ENCODE assay signal across 39 cellular contexts in genomic region chr10:60797200-60797599, GRCh38.
"Had no signal": no experiment of that assay in that cellular context is flagged by ENCODE, and none has a peak within 500 bp of the region (broad histone marks: within the 10 kb centered on the region; RNA-seq: fewer than 3 reads in every experiment).

No MANE protein-coding gene starts in this region.

- H3K4me1 Mint-ChIP-seq: naive B cell; nephron progenitor cell; stimulated activated effector memory CD8-positive, alpha-beta T cell treated with anti-CD3 and anti-CD28 coated beads, Interleukin-12 subunit alpha, Interleukin-12 subunit beta, amount 100 ng/mL, for 72 hours had no signal

- H3K36me3 Mint-ChIP-seq: naive B cell had no signal

- H3K27me3 Mint-ChIP-seq: activated CD4-positive, alpha-beta memory T cell treated with anti-CD3 and anti-CD28 coated beads for 36 hours; activated naive CD4-positive, alpha-beta T cell treated with anti-CD3 and anti-CD28 coated beads, Interleukin-2, amount 10 ng/mL, durations not matched to agents 7 days and 5 days; activated naive CD8-positive, alpha-beta T cell treated with anti-CD3 and anti-CD28 coated beads, Interleukin-2, amount 10 ng/mL, durations not matched to agents 7 days and 5 days; dendritic cell treated with granulocyte-macrophage colony-stimulating factor and Interleukin-4, amounts not matched to agents 40 ng/mL and 50 ng/mL, for 4 days; naive B cell; progenitor cell of endocrine pancreas; stimulated activated naive CD8-positive, alpha-beta T cell treated with anti-CD3 and anti-CD28 coated beads, Interleukin-15, Interleukin-2, amounts not matched to agents 100 ng/mL and 50 ng/mL, for 24 hours had no signal

- H3K27ac ChIP-seq: brain microvascular endothelial cell, esophagus muscularis mucosa, left lung, neutrophil, ovary, skin epidermis, thoracic aorta, VCaP had no signal

- H3K36me3 ChIP-seq: brain microvascular endothelial cell, esophagus muscularis mucosa, ovary, thoracic aorta had no signal

- FAIRE-seq: astrocyte, frontal cortex, islet of Langerhans, TTC549, urothelium cell line had no signal

- H3K27ac Mint-ChIP-seq: activated CD4-positive, alpha-beta memory T cell treated with anti-CD3 and anti-CD28 coated beads for 36 hours; activated naive CD8-positive, alpha-beta T cell treated with anti-CD3 and anti-CD28 coated beads, Interleukin-2, amount 10 ng/mL, durations not matched to agents 7 days and 5 days; dendritic cell treated with granulocyte-macrophage colony-stimulating factor and Interleukin-4, amounts not matched to agents 40 ng/mL and 50 ng/mL, for 4 days; endodermal cell; mesothelial cell of epicardium; progenitor cell of endocrine pancreas; stimulated activated effector memory CD8-positive, alpha-beta T cell treated with anti-CD3 and anti-CD28 coated beads, Interleukin-12 subunit alpha, Interleukin-12 subunit beta, amount 100 ng/mL, for 72 hours; stimulated activated naive CD8-positive, alpha-beta T cell treated with anti-CD3 and anti-CD28 coated beads, Interleukin-15, Interleukin-2, amounts not matched to agents 100 ng/mL and 50 ng/mL, for 24 hours had no signal

- H3K27me3 ChIP-seq: brain microvascular endothelial cell, esophagus muscularis mucosa, left lung, neutrophil, ovary had no signal

- H3K9me3 Mint-ChIP-seq: activated CD4-positive, alpha-beta memory T cell treated with anti-CD3 and anti-CD28 coated beads for 36 hours; activated naive CD4-positive, alpha-beta T cell treated with anti-CD3 and anti-CD28 coated beads, Interleukin-2, amount 10 ng/mL, durations not matched to agents 7 days and 5 days; activated naive CD8-positive, alpha-beta T cell treated with anti-CD3 and anti-CD28 coated beads, Interleukin-2, amount 10 ng/mL, durations not matched to agents 7 days and 5 days; activated T-helper 1 cell treated with anti-CD3 and anti-CD28 coated beads, Interleukin-12 subunit alpha, Interleukin-12 subunit beta, Interleukin-2, Interleukin-4 antibody, amounts not matched to agents 30 ng/mL and 10 ng/mL and 1 ng/mL, durations not matched to agents 14 hours and 24 hours and 36 hours; dendritic cell treated with granulocyte-macrophage colony-stimulating factor and Interleukin-4, amounts not matched to agents 40 ng/mL and 50 ng/mL, for 4 days; endodermal cell; mesothelial cell of epicardium; naive B cell; nephron progenitor cell; stimulated activated effector memory CD8-positive, alpha-beta T cell treated with anti-CD3 and anti-CD28 coated beads, Interleukin-12 subunit alpha, Interleukin-12 subunit beta, amount 100 ng/mL, for 72 hours; stimulated activated naive CD8-positive, alpha-beta T cell treated with anti-CD3 and anti-CD28 coated beads, Interleukin-15, Interleukin-2, amounts not matched to agents 100 ng/mL and 50 ng/mL, for 24 hours had no signal

- ATAC-seq: activated CD4-positive, CD25-positive, alpha-beta regulatory T cell treated with anti-CD3 and anti-CD28 coated beads, Interleukin-2, amount 50 U/mL, for 24 hours; left lung; sciatic nerve; stimulated activated effector memory CD8-positive, alpha-beta T cell treated with anti-CD3 and anti-CD28 coated beads, Interleukin-12 subunit alpha, Interleukin-12 subunit beta, amount 100 ng/mL, for 72 hours had no signal

- DNase-seq: activated CD4-positive, alpha-beta memory T cell treated with anti-CD3 and anti-CD28 coated beads for 36 hours; activated CD4-positive, alpha-beta T cell treated with anti-CD3 and anti-CD28 coated beads for 48 hours; activated CD8-positive, alpha-beta memory T cell treated with anti-CD3 and anti-CD28 coated beads, Interleukin-2, amount 50 U/mL, for 4 hours; activated gamma-delta T cell; activated naive CD4-positive, alpha-beta T cell treated with anti-CD3 and anti-CD28 coated beads, Interleukin-2, amount 10 ng/mL, durations not matched to agents 7 days and 5 days; activated naive CD8-positive, alpha-beta T cell treated with anti-CD3 and anti-CD28 coated beads, Interleukin-2, amount 10 ng/mL, durations not matched to agents 7 days and 5 days; activated T-cell treated with anti-CD3 and anti-CD28 coated beads, Interleukin-2, amount 50 U/mL, for 1 hour; amniotic stem cell; brain microvascular endothelial cell; caudate nucleus; endodermal cell; glutamatergic neuron; left lung; mammary epithelial cell; naive B cell; nephron progenitor cell; ovary; stimulated activated CD4-positive, alpha-beta T cell treated with anti-CD3 and anti-CD28 coated beads, Interleukin-4, amount 100 ng/mL, for 24 hours; T-helper 1 cell; T-helper 9 cell; trophoblast cell had no signal

- H3K4me3 Mint-ChIP-seq: activated CD4-positive, alpha-beta memory T cell treated with anti-CD3 and anti-CD28 coated beads for 36 hours; activated naive CD4-positive, alpha-beta T cell treated with anti-CD3 and anti-CD28 coated beads, Interleukin-2, amount 10 ng/mL, durations not matched to agents 7 days and 5 days; activated naive CD8-positive, alpha-beta T cell treated with anti-CD3 and anti-CD28 coated beads, Interleukin-2, amount 10 ng/mL, durations not matched to agents 7 days and 5 days; activated T-helper 1 cell treated with anti-CD3 and anti-CD28 coated beads, Interleukin-12 subunit alpha, Interleukin-12 subunit beta, Interleukin-2, Interleukin-4 antibody, amounts not matched to agents 30 ng/mL and 10 ng/mL and 1 ng/mL, durations not matched to agents 14 hours and 24 hours and 36 hours; dendritic cell treated with granulocyte-macrophage colony-stimulating factor and Interleukin-4, amounts not matched to agents 40 ng/mL and 50 ng/mL, for 4 days; endodermal cell; mesothelial cell of epicardium; naive B cell; nephron progenitor cell; stimulated activated effector memory CD8-positive, alpha-beta T cell treated with anti-CD3 and anti-CD28 coated beads, Interleukin-12 subunit alpha, Interleukin-12 subunit beta, amount 100 ng/mL, for 72 hours; stimulated activated naive CD8-positive, alpha-beta T cell treated with anti-CD3 and anti-CD28 coated beads, Interleukin-15, Interleukin-2, amounts not matched to agents 100 ng/mL and 50 ng/mL, for 24 hours had no signal

- H3K9me3 ChIP-seq: esophagus muscularis mucosa, left lung, neutrophil, ovary, thoracic aorta had no signal

- H3K4me3 ChIP-seq: esophagus muscularis mucosa, left lung, ovary, skin epidermis, thoracic aorta had no signal
